In genomic region chr5:154770111-154770510, GRCh38 we compare ENCODE assay signal across 1 cellular context.
TF ChIP-seq lines count a peak whose summit lies in the region.

No MANE protein-coding gene starts in this region.

TF ChIP-seq in SK-N-SH treated with all-trans-retinoic acid at 6 μM for 48 hours, 23 proteins besides CTCF, POLR2A, EP300 and RAD21 (continued from another document):
- TF ChIP-seq TCF4 (CRISPR knock-in tag; IDR thresholded peaks at IDR 0.05; ENCODE audit: borderline replicate concordance): no peak
- no peak for TF ChIP-seq ZFP30 (CRISPR knock-in tag; IDR thresholded peaks at IDR 0.05)
- no peak for TF ChIP-seq CSDC2 (CRISPR knock-in tag; IDR thresholded peaks at IDR 0.05)
- no peak for TF ChIP-seq POU6F1 (CRISPR knock-in tag; IDR thresholded peaks at IDR 0.05; ENCODE audit: borderline replicate concordance, low read depth)
- TF ChIP-seq TOX (CRISPR knock-in tag; IDR thresholded peaks at IDR 0.05; ENCODE audit: borderline replicate concordance): no peak
- no peak for TF ChIP-seq ARNTL (CRISPR knock-in tag; IDR thresholded peaks at IDR 0.05; ENCODE audit: borderline replicate concordance, low read depth)
- no peak for TF ChIP-seq ZNF565 (CRISPR knock-in tag; conservative IDR thresholded peaks at IDR 0.05; ENCODE audit: low read depth)
TF ChIP-seq in SK-N-SH treated with all-trans-retinoic acid at 6 μM for 48 hours: peak in this region for 0.
